In genomic region chr9:124735121-124735520, GRCh38 we compare ENCODE assay signal across 1 cellular context.
TF ChIP-seq lines count a peak whose summit lies in the region.

No MANE protein-coding gene starts in this region.

TF ChIP-seq in HCT116, 20 proteins besides CTCF, POLR2A, EP300 and RAD21 (continued from another document):
- TF ChIP-seq REST (IDR thresholded peaks at IDR 0.05; ENCODE audit: low read depth) (no peak), POLR2AphosphoS5 (IDR thresholded peaks at IDR 0.05; ENCODE audit: low read depth, low read length) (no peak), CEBPB (IDR thresholded peaks at IDR 0.05; ENCODE audit: low read depth) (peak; percentile 66; the same call in 1 of the 2 replicates), EZH2 (IDR thresholded peaks at IDR 0.05) (no peak)
